Comparison of ENCODE assay signal across 26 cellular contexts in the genomic region with DNA sequence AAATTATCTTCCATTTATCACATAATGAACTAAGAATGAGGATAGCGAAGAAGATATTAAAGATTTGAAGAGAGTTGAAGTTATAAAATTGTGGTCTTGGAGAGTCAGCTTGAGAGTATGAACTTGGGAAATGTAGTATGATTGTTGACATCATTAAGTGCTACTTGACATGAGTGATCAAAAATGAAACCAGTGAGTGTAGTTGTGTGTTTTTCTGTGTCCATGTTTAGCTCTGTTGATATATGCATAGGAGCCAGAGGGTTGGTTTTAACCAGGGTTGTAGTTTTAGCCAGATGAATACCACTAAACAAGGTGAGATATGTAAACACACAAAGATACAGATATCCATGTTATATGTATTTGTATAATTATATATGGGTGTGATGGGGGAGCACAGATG.
"Had no signal": no experiment of that assay in that cellular context is flagged by ENCODE, and none has a peak within 500 bp of the region (broad histone marks: within the 10 kb centered on the region; RNA-seq: fewer than 3 reads in every experiment).

No MANE protein-coding gene starts in this region.

- H3K36me3 ChIP-seq: prostate gland had no signal

- H3K9me3 Mint-ChIP-seq: effector memory CD8-positive, alpha-beta T cell; memory B cell; stimulated activated memory B cell treated with anti-CD40 and anti-IgM and Interleukin-4, amounts not matched to agents 10 μg/mL and 1 μg/mL and 100 μg/mL, for 72 hours; T-cell had no signal

- H2AFZ ChIP-seq: hepatocyte had no signal

- H3K9me3 ChIP-seq: gastroesophageal sphincter, pancreas, prostate gland, sigmoid colon, suprapubic skin, tibial artery had no signal

- ATAC-seq: effector memory CD8-positive, alpha-beta T cell; gastroesophageal sphincter; left cardiac atrium; naive thymus-derived CD4-positive, alpha-beta T cell; pancreas; stimulated activated memory B cell treated with anti-CD40 and anti-IgM and Interleukin-4, amounts not matched to agents 10 μg/mL and 1 μg/mL and 100 μg/mL, for 72 hours; T-cell had no signal

- DNase-seq: activated CD4-positive, alpha-beta T cell treated with anti-CD3 and anti-CD28 coated beads for 4 hours; activated CD4-positive, alpha-beta T cell treated with anti-CD3 and anti-CD28 coated beads, Interleukin-2, amount 50 U/mL, for 48 hours; activated CD4-positive, CD25-positive, alpha-beta regulatory T cell; activated CD8-positive, alpha-beta memory T cell treated with anti-CD3 and anti-CD28 coated beads, Interleukin-2, amount 50 U/mL, for 48 hours; activated effector memory CD4-positive, alpha-beta T cell treated with anti-CD3 and anti-CD28 coated beads, Interleukin-2, amount 50 U/mL, for 16 hours; activated naive CD4-positive, alpha-beta T cell treated with anti-CD3 and anti-CD28 coated beads, Interleukin-2, amount 50 U/mL, for 16 hours; amniotic stem cell; brain microvascular endothelial cell; cortex of kidney; effector memory CD8-positive, alpha-beta T cell; left cardiac atrium; midbrain; naive thymus-derived CD4-positive, alpha-beta T cell; pancreas; sigmoid colon; small intestine; stimulated activated CD4-positive, alpha-beta T cell treated with anti-CD3 and anti-CD28 coated beads, Interleukin-4, amount 100 ng/mL, for 24 hours; T-cell; tibial artery had no signal

- H3K27ac Mint-ChIP-seq: memory B cell; stimulated activated memory B cell treated with anti-CD40 and anti-IgM and Interleukin-4, amounts not matched to agents 10 μg/mL and 1 μg/mL and 100 μg/mL, for 72 hours; T-cell; T-helper 2 cell treated with Interferon-gamma antibody and Interleukin-4, amounts not matched to agents 5 μg/mL and 100 μg/mL, for 36 hours had no signal

- H3K4me3 ChIP-seq: gastroesophageal sphincter, hepatocyte, pancreas, prostate gland, sigmoid colon, suprapubic skin, tibial artery had no signal

- H3K27me3 ChIP-seq: brain microvascular endothelial cell, gastroesophageal sphincter, hepatocyte, pancreas, sigmoid colon, suprapubic skin, tibial artery had no signal

- H3K4me2 ChIP-seq: hepatocyte had no signal

- H3K4me1 ChIP-seq: prostate gland had no signal

- H3K4me3 Mint-ChIP-seq: effector memory CD8-positive, alpha-beta T cell; memory B cell; stimulated activated memory B cell treated with anti-CD40 and anti-IgM and Interleukin-4, amounts not matched to agents 10 μg/mL and 1 μg/mL and 100 μg/mL, for 72 hours; T-cell; T-helper 2 cell treated with Interferon-gamma antibody and Interleukin-4, amounts not matched to agents 5 μg/mL and 100 μg/mL, for 36 hours had no signal

- H3K27ac ChIP-seq: brain microvascular endothelial cell, gastroesophageal sphincter, hepatocyte, pancreas, prostate gland, sigmoid colon, suprapubic skin, tibial artery had no signal

- H3K27me3 Mint-ChIP-seq: effector memory CD8-positive, alpha-beta T cell; memory B cell; naive thymus-derived CD4-positive, alpha-beta T cell; stimulated activated memory B cell treated with anti-CD40 and anti-IgM and Interleukin-4, amounts not matched to agents 10 μg/mL and 1 μg/mL and 100 μg/mL, for 72 hours; T-cell had no signal
